In the genomic region with DNA sequence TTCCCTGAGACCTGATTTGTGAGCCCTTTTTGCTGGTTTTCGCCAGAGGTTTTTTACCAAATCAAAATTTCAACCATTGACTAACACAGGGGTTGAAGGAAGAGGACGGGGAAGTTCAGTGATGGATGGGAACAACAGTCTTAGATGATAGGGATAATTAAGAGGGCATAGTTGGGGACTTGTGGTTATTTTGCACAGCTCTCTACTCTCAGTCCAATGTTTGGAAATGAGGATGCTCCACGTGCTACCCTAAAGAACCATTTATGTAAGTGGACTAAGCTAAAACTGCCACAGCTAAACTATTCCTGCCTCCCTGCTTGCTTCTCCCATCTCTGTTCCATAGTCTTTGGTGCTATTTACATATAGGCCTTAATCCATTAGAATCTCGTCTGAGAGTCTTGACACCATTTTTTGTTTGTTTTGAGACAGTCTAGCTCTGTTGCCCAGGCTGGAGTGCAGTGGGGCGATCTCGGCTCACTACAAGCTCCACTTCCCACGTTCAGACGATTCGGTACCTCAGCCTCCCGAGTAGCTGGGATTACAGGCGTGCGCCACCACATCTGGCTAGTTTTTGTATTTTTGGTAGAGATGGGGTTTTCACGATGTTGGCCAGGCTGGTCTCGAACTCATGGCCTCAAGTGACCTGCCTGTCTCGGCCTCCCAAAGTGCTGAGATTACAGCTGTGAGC, we compare ENCODE assay signal across 8 cellular contexts. TPM values are rescaled to one million over a fixed set of nuclear protein-coding genes. Genes with fewer than 3 reads are reported as not detected.
DNase-seq lines count a peak whose midpoint lies in the region; ATAC-seq, FAIRE-seq and TF ChIP-seq lines count a peak whose summit lies in the region.

No MANE protein-coding gene starts in this region.

- no peak for FAIRE-seq in keratinocyte (lab: Jason Lieb, UNC)

- intact Hi-C loops in activated CD4-positive, alpha-beta T cell treated with anti-CD3 and anti-CD28 coated beads, Interleukin-2, amount 10 ng/mL, durations not matched to agents 24 days and 14 days (cut with micrococcal nuclease): loop anchor here (1.0 to 5.0 kb wide), 4 partner anchors 31 to 117 kb away; a partner anchor contains a TSS

- peaks cover 49% of the 10 kb centered on the region for H3K79me2 ChIP-seq in keratinocyte (ENCODE audit: control insufficient read depth, insufficient read depth, low read length)

- dilution Hi-C loops in keratinocyte (cut with MboI; ENCODE audit: extremely low pct_ligation_motif_present, low sequenced_read_pairs): no loop called here

- H3K9me3 ChIP-seq in keratinocyte (ENCODE audit: control insufficient read depth, low read depth, low read length): no peaks in the 10 kb centered on the region
- no peaks in the 10 kb centered on the region for H3K9me3 ChIP-seq in thymus (ENCODE audit: control insufficient read depth)

- peaks cover 21% of the 10 kb centered on the region for H3K4me1 Mint-ChIP-seq in activated CD4-positive, alpha-beta T cell treated with anti-CD3 and anti-CD28 coated beads, Interleukin-2, amount 10 ng/mL, durations not matched to agents 24 days and 14 days
- H3K4me1 Mint-ChIP-seq in activated naive CD8-positive, alpha-beta T cell treated with anti-CD3 and anti-CD28 coated beads for 36 hours: peaks cover 25% of the 10 kb centered on the region

- WGBS in thymus: 79% methylated on average over 15 of the region's 15 CpGs

- peaks cover 36% of the 10 kb centered on the region for H4K20me1 ChIP-seq in keratinocyte (ENCODE audit: control insufficient read depth, extremely low read depth, insufficient read depth, low read length)

- H3K36me3 ChIP-seq in keratinocyte (ENCODE audit: control insufficient read depth in 2 of 2, extremely low read depth in 1 of 2, insufficient read depth in 2 of 2, low read length in 2 of 2) (peaks cover 14 to 37% of the 10 kb centered on the region in 2 experiments), thymus (ENCODE audit: control insufficient read depth, insufficient read depth) (peaks cover 4% of the 10 kb centered on the region)

- peak overlapping the region; percentile 88 for H3K4me3 Mint-ChIP-seq in activated CD4-positive, alpha-beta T cell treated with anti-CD3 and anti-CD28 coated beads, Interleukin-2, amount 10 ng/mL, durations not matched to agents 24 days and 14 days
- peak overlapping the region; percentile 90 for H3K4me3 Mint-ChIP-seq in activated naive CD8-positive, alpha-beta T cell treated with anti-CD3 and anti-CD28 coated beads for 36 hours

- H3K27me3 ChIP-seq in keratinocyte (ENCODE audit: control insufficient read depth, extremely low read depth, insufficient read depth, low read length) (no peaks in the 10 kb centered on the region), thymus (ENCODE audit: control insufficient read depth, insufficient read depth) (no peaks in the 10 kb centered on the region)

- H3K9me3 Mint-ChIP-seq in activated CD4-positive, alpha-beta T cell treated with anti-CD3 and anti-CD28 coated beads, Interleukin-2, amount 10 ng/mL, durations not matched to agents 24 days and 14 days: no peaks in the 10 kb centered on the region
- no peaks in the 10 kb centered on the region for H3K9me3 Mint-ChIP-seq in activated naive CD8-positive, alpha-beta T cell treated with anti-CD3 and anti-CD28 coated beads for 36 hours

- H3K27me3 Mint-ChIP-seq in activated CD4-positive, alpha-beta T cell treated with anti-CD3 and anti-CD28 coated beads, Interleukin-2, amount 10 ng/mL, durations not matched to agents 24 days and 14 days: no peaks in the 10 kb centered on the region
- peaks cover 4% of the 10 kb centered on the region for H3K27me3 Mint-ChIP-seq in activated naive CD8-positive, alpha-beta T cell treated with anti-CD3 and anti-CD28 coated beads for 36 hours

- peak overlapping the region; percentile 88 for H3K27ac ChIP-seq in keratinocyte (ENCODE audit: control insufficient read depth, insufficient read depth, low read length)
- H3K27ac ChIP-seq in thymus (ENCODE audit: low read depth): peak overlapping the region; percentile 97

- in situ Hi-C loops in GM13977 (cut with MboI; ENCODE audit: low pct_unique_long_range_greater_than_20kb, low sequenced_read_pairs, unreplicated experiment): no loop called here

- no peaks in the 10 kb centered on the region for H3K9me1 ChIP-seq in keratinocyte (ENCODE audit: control insufficient read depth, extremely low read depth, insufficient read depth, low read length)

- peak overlapping the region; percentile 5 for H2AFZ ChIP-seq in keratinocyte (ENCODE audit: control insufficient read depth, low read length)

- H3K4me3 ChIP-seq in keratinocyte (ENCODE audit: control insufficient read depth in 2 of 3, extremely low read depth in 1 of 3, insufficient read depth in 2 of 3, low read depth in 1 of 3, low read length in 3 of 3) (peak overlapping the region; percentile 66 to 98 (median 90)), thymus (ENCODE audit: low read length) (peak overlapping the region; percentile 100)

- peak overlapping the region; percentile 99 for H3K9ac ChIP-seq in keratinocyte (ENCODE audit: control insufficient read depth, extremely low read depth, insufficient read depth, low read length)

- no peak for ATAC-seq in HG03159 (IDR thresholded peaks at IDR 0.05; ENCODE audit: unreplicated experiment)
- ATAC-seq in GM18511 (IDR thresholded peaks at IDR 0.05; ENCODE audit: unreplicated experiment): no peak

- TF ChIP-seq CTCF in keratinocyte (optimal IDR thresholded peaks at IDR 0.05 in 1 of 3, IDR thresholded peaks at IDR 0.05 in 1 of 3, conservative IDR thresholded peaks at IDR 0.05 in 1 of 3; ENCODE audit: extremely low read depth in 1 of 3, insufficient read depth in 2 of 3, low read length in 3 of 3) (no peak), GM13977 (IDR thresholded peaks at IDR 0.05; ENCODE audit: extremely low read depth, insufficient read depth, missing control alignments) (no peak)

- H3K36me3 Mint-ChIP-seq in activated CD4-positive, alpha-beta T cell treated with anti-CD3 and anti-CD28 coated beads, Interleukin-2, amount 10 ng/mL, durations not matched to agents 24 days and 14 days (ENCODE audit: low read depth): peaks cover 46% of the 10 kb centered on the region
- peaks cover 41% of the 10 kb centered on the region for H3K36me3 Mint-ChIP-seq in activated naive CD8-positive, alpha-beta T cell treated with anti-CD3 and anti-CD28 coated beads for 36 hours

- peak; percentile 63 for DNase-seq in activated CD4-positive, alpha-beta T cell treated with anti-CD3 and anti-CD28 coated beads, Interleukin-2, amount 10 ng/mL, durations not matched to agents 24 days and 14 days
- no peak for DNase-seq in activated CD4-positive, alpha-beta T cell treated with anti-CD3 and anti-CD28 coated beads for 4 hours
- no peak for DNase-seq in activated naive CD8-positive, alpha-beta T cell treated with anti-CD3 and anti-CD28 coated beads for 36 hours
- no peak for DNase-seq in keratinocyte (ENCODE audit: low read depth, low spot score)
- DNase-seq in GM13977 (ENCODE audit: low spot score): no peak

- peaks cover 17% of the 10 kb centered on the region for H3K4me1 ChIP-seq in keratinocyte (ENCODE audit: control insufficient read depth, extremely low read depth, insufficient read depth, low read length)
- H3K4me1 ChIP-seq in thymus (ENCODE audit: control insufficient read depth, insufficient read depth, low read length): peaks cover 9% of the 10 kb centered on the region

- H3K27ac Mint-ChIP-seq in activated CD4-positive, alpha-beta T cell treated with anti-CD3 and anti-CD28 coated beads, Interleukin-2, amount 10 ng/mL, durations not matched to agents 24 days and 14 days: peak overlapping the region; percentile 93
- peak overlapping the region; percentile 93 for H3K27ac Mint-ChIP-seq in activated naive CD8-positive, alpha-beta T cell treated with anti-CD3 and anti-CD28 coated beads for 36 hours

- H3K4me2 ChIP-seq in keratinocyte (ENCODE audit: control insufficient read depth, extremely low read depth, insufficient read depth, low read depth, low read length): peak overlapping the region; percentile 81

RNA-seq across cellular contexts. Expression of a gene that starts 0.7 kb away (rescaled TPM):
- total RNA-seq in activated CD4-positive, alpha-beta T cell treated with anti-CD3 and anti-CD28 coated beads, Interleukin-2, amount 10 ng/mL, durations not matched to agents 24 days and 14 days: 278 and 280 TPM in 2 replicates
- 100 to 1,000 TPM; 209 to 217 TPM for total RNA-seq in activated naive CD8-positive, alpha-beta T cell treated with anti-CD3 and anti-CD28 coated beads for 36 hours
- polyA plus RNA-seq in keratinocyte (105 to 237 TPM (median 156 TPM) in 3 replicates), thymus (200 TPM)
- 301 TPM for polyA plus RNA-seq in keratinocyte (2011; ENCODE audit: low read depth)
- 85.0 and 142 TPM in 2 replicates for polyA plus RNA-seq in keratinocyte (2011; cell fraction: cytosol; rRNA removed)
- 241 and 336 TPM in 2 replicates for polyA plus RNA-seq in keratinocyte (2011; cell fraction: nucleus; rRNA removed)
- polyA plus RNA-seq in keratinocyte (2012; ENCODE audit: low replicate concordance): 139 and 235 TPM in 2 replicates
- polyA minus RNA-seq in keratinocyte: 75.7 to 233 TPM (median 111 TPM) in 3 replicates
- polyA minus RNA-seq in keratinocyte (2011; cell fraction: cytosol; rRNA and poly(A)+ RNA removed): 164 TPM
- polyA minus RNA-seq in keratinocyte (2011; cell fraction: nucleus; rRNA and poly(A)+ RNA removed): 148 and 203 TPM in 2 replicates

RNA-seq across cellular contexts. Expression of a gene that starts 30.9 kb away (rescaled TPM):
- 1.3 and 1.8 TPM in 2 replicates for total RNA-seq in activated CD4-positive, alpha-beta T cell treated with anti-CD3 and anti-CD28 coated beads, Interleukin-2, amount 10 ng/mL, durations not matched to agents 24 days and 14 days
- total RNA-seq in activated naive CD8-positive, alpha-beta T cell treated with anti-CD3 and anti-CD28 coated beads for 36 hours: under 1 TPM; 0.06 to 0.10 TPM
- polyA plus RNA-seq in keratinocyte (7.0 to 22.8 TPM (median 7.0 TPM) in 3 replicates), thymus (17.9 TPM)
- 29.1 TPM for polyA plus RNA-seq in keratinocyte (2011; ENCODE audit: low read depth)
- 13.1 and 16.6 TPM in 2 replicates for polyA plus RNA-seq in keratinocyte (2011; cell fraction: cytosol; rRNA removed)
- polyA plus RNA-seq in keratinocyte (2011; cell fraction: nucleus; rRNA removed): 105 and 147 TPM in 2 replicates
- 8.6 and 128 TPM in 2 replicates for polyA plus RNA-seq in keratinocyte (2012; ENCODE audit: low replicate concordance)
- polyA minus RNA-seq in keratinocyte: 7.5 to 15.6 TPM (median 14.2 TPM) in 3 replicates
- polyA minus RNA-seq in keratinocyte (2011; cell fraction: cytosol; rRNA and poly(A)+ RNA removed): 13.2 TPM
- 33.8 and 40.9 TPM in 2 replicates for polyA minus RNA-seq in keratinocyte (2011; cell fraction: nucleus; rRNA and poly(A)+ RNA removed)

RNA-seq across cellular contexts. Expression of a gene that starts 49.3 kb away (rescaled TPM):
- total RNA-seq in activated CD4-positive, alpha-beta T cell treated with anti-CD3 and anti-CD28 coated beads, Interleukin-2, amount 10 ng/mL, durations not matched to agents 24 days and 14 days: 244 and 248 TPM in 2 replicates
- 100 to 1,000 TPM; 195 to 214 TPM for total RNA-seq in activated naive CD8-positive, alpha-beta T cell treated with anti-CD3 and anti-CD28 coated beads for 36 hours
- polyA plus RNA-seq in keratinocyte: 76.8 to 157 TPM (median 102 TPM) in 3 replicates
- polyA plus RNA-seq in keratinocyte (2011; ENCODE audit: low read depth): 59.7 TPM
- polyA plus RNA-seq in keratinocyte (2011; cell fraction: cytosol; rRNA removed): 99.0 and 125 TPM in 2 replicates
- 56.9 and 69.4 TPM in 2 replicates for polyA plus RNA-seq in keratinocyte (2011; cell fraction: nucleus; rRNA removed)
- polyA plus RNA-seq in keratinocyte (2012; ENCODE audit: low replicate concordance): 87.5 and 131 TPM in 2 replicates
- polyA minus RNA-seq in keratinocyte: 13.2 to 36.5 TPM (median 22.0 TPM) in 3 replicates
- polyA minus RNA-seq in keratinocyte (2011; cell fraction: cytosol; rRNA and poly(A)+ RNA removed): 27.0 TPM
- polyA minus RNA-seq in keratinocyte (2011; cell fraction: nucleus; rRNA and poly(A)+ RNA removed): 7.9 and 12.7 TPM in 2 replicates
- 148 TPM for polyA plus RNA-seq in thymus
